In the genomic region with DNA sequence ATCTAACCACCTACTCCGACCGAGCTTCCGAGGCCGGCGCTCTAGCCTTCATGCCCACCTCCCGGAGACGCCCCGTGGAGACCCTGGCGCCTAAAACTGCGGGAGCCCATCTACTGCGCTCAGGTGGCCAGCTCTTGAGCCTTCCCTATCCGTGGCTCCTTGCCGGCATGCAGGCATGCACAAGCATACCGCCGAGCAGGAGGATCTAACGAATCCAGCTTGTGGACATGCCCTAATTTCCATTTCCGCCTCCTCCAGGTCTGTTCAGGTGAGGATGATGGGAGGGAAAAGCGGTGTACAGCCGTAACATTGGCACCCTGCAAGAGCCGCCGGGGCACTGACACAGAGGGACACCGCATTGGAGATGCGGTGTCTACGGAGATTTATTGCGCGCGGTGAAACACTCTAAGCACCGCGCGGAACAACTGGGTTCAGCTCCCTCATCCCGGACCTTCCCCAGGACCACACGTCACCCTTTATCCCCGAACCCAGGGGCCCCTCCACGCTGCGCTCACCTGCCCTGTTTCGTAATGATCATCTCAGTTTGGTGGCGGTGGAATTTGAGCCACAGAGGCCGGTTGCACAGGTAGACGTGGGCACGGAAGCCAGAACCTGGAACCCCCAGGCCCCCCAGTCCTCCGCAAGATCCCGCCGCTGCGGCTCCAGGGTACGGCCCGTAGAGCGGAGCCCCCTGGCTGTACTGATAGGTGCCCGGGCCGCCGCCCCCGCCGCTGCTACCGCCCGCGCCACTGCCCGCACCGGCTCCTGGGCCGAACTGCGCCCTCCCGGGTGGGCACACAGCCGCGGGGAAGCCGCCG, we compare ENCODE assay signal across 8 cellular contexts. TPM values are rescaled to one million over a fixed set of nuclear protein-coding genes. Genes with fewer than 3 reads are reported as not detected.
DNase-seq lines count a peak whose midpoint lies in the region; ATAC-seq lines count a peak whose summit lies in the region.

No MANE protein-coding gene starts in this region.

- no peak overlapping the region for H3K27ac Mint-ChIP-seq in activated CD4-positive, alpha-beta T cell treated with anti-CD3 and anti-CD28 coated beads for 36 hours
- H3K27ac Mint-ChIP-seq in naive thymus-derived CD8-positive, alpha-beta T cell = peak overlapping the region in 5 of 10 donors; percentile 47 to 88 (median 72)

- CTCF ChIA-PET in activated CD4-positive, alpha-beta T cell treated with anti-CD3 and anti-CD28 coated beads for 36 hours (lab: Charles Lee) = interaction anchor here (0.5 to 5.3 kb wide), 10 partner anchors 9 to 820 kb away, joined by 3 to 49 read pairs (median 4); a partner anchor contains a TSS

- H3K27me3 Mint-ChIP-seq in activated CD4-positive, alpha-beta T cell treated with anti-CD3 and anti-CD28 coated beads for 36 hours = peaks cover 68% of the 10 kb centered on the region
- H3K27me3 Mint-ChIP-seq in naive thymus-derived CD8-positive, alpha-beta T cell = peaks cover 21 to 43% (median 38%) of the 10 kb centered on the region in 5 donors

- peak; percentile 21 for DNase-seq in activated CD4-positive, alpha-beta T cell treated with anti-CD3 and anti-CD28 coated beads for 36 hours
- DNase-seq in activated CD4-positive, alpha-beta T cell treated with anti-CD3 and anti-CD28 coated beads, Interleukin-2, amount 50 U/mL, for 4 hours = no peak
- DNase-seq in NCI-H1105 (lab: John Stamatoyannopoulos, UW) (peak; percentile 26), dermis blood vessel endothelial cell (peak; percentile 4)
- no peak for DNase-seq in naive thymus-derived CD8-positive, alpha-beta T cell
- DNase-seq in activated effector memory CD4-positive, alpha-beta T cell treated with Interleukin-2 at 50 U/mL for 16 hours = no peak

- intact Hi-C loops in activated CD4-positive, alpha-beta T cell treated with anti-CD3 and anti-CD28 coated beads for 36 hours (cut with DNase I, micrococcal nuclease) = loop anchor here (1.0 to 10.0 kb wide), 6 partner anchors 9 to 854 kb away; no protein-coding TSS in a partner anchor

- no peak for ATAC-seq in activated CD4-positive, alpha-beta T cell treated with anti-CD3 and anti-CD28 coated beads for 36 hours
- peak; percentile 18 for ATAC-seq in naive thymus-derived CD8-positive, alpha-beta T cell
- ATAC-seq in HG03095 (IDR thresholded peaks at IDR 0.05; ENCODE audit: unreplicated experiment) (no peak), HG02938 (IDR thresholded peaks at IDR 0.05; ENCODE audit: unreplicated experiment) (no peak)

- H3K4me3 Mint-ChIP-seq in activated CD4-positive, alpha-beta T cell treated with anti-CD3 and anti-CD28 coated beads for 36 hours = peak overlapping the region; percentile 72
- peak overlapping the region; percentile 85 to 98 (median 88) for H3K4me3 Mint-ChIP-seq in naive thymus-derived CD8-positive, alpha-beta T cell

- POLR2A ChIA-PET in activated CD4-positive, alpha-beta T cell treated with anti-CD3 and anti-CD28 coated beads for 36 hours (lab: Charles Lee) = no interaction called here
- POLR2A ChIA-PET in naive thymus-derived CD8-positive, alpha-beta T cell (lab: Charles Lee) = interaction anchor here (0.6 to 3.1 kb wide), 21 partner anchors 9 to 1420 kb away, joined by 3 to 14 read pairs (median 4); a partner anchor contains a TSS

- peaks cover 22% of the 10 kb centered on the region for H3K4me1 Mint-ChIP-seq in activated CD4-positive, alpha-beta T cell treated with anti-CD3 and anti-CD28 coated beads for 36 hours
- H3K4me1 Mint-ChIP-seq in naive thymus-derived CD8-positive, alpha-beta T cell = peaks cover 10 to 47% (median 41%) of the 10 kb centered on the region in 4 donors

- H3K9me3 Mint-ChIP-seq in activated CD4-positive, alpha-beta T cell treated with anti-CD3 and anti-CD28 coated beads for 36 hours (ENCODE audit: low read depth) = no peaks in the 10 kb centered on the region
- H3K9me3 Mint-ChIP-seq in naive thymus-derived CD8-positive, alpha-beta T cell = no peaks in the 10 kb centered on the region

- H3K36me3 Mint-ChIP-seq in activated CD4-positive, alpha-beta T cell treated with anti-CD3 and anti-CD28 coated beads for 36 hours (ENCODE audit: low read depth) = no peaks in the 10 kb centered on the region
- peaks cover 0 to 18% (median 11%) of the 10 kb centered on the region in 3 donors for H3K36me3 Mint-ChIP-seq in naive thymus-derived CD8-positive, alpha-beta T cell

RNA-seq across cellular contexts. Expression of a gene that starts 1.0 kb away (rescaled TPM):
- under 1 TPM; 0.25 TPM for total RNA-seq in activated CD4-positive, alpha-beta T cell treated with anti-CD3 and anti-CD28 coated beads for 36 hours
- total RNA-seq in dermis blood vessel endothelial cell = not detected in 2 replicates
- total RNA-seq in naive thymus-derived CD8-positive, alpha-beta T cell = 1 to 10 TPM; 4.6 to 6.1 TPM
- 100 to 1,000 TPM in 1 of 3 donors, 1 to 10 TPM in 2; 6.2 to 103 (median 8.4) TPM for polyA plus RNA-seq in naive thymus-derived CD8-positive, alpha-beta T cell

Comparison
In these comparisons a context has a peak if more than half of its experiments do, and no peak if none do; other contexts are left out.
1. DNase-seq: peak in activated CD4-positive, alpha-beta T cell treated with anti-CD3 and anti-CD28 coated beads for 36 hours (single experiment), NCI-H1105 (single experiment) and dermis blood vessel endothelial cell (single experiment); none in activated CD4-positive, alpha-beta T cell treated with anti-CD3 and anti-CD28 coated beads, Interleukin-2, amount 50 U/mL, for 4 hours (0 of 2), naive thymus-derived CD8-positive, alpha-beta T cell (0 of 10) and activated effector memory CD4-positive, alpha-beta T cell treated with Interleukin-2 at 50 U/mL for 16 hours (single experiment).
2. ATAC-seq: peak in naive thymus-derived CD8-positive, alpha-beta T cell (2 of 2); none in activated CD4-positive, alpha-beta T cell treated with anti-CD3 and anti-CD28 coated beads for 36 hours (single experiment), HG03095 (single experiment) and HG02938 (single experiment).